In the genomic region with DNA sequence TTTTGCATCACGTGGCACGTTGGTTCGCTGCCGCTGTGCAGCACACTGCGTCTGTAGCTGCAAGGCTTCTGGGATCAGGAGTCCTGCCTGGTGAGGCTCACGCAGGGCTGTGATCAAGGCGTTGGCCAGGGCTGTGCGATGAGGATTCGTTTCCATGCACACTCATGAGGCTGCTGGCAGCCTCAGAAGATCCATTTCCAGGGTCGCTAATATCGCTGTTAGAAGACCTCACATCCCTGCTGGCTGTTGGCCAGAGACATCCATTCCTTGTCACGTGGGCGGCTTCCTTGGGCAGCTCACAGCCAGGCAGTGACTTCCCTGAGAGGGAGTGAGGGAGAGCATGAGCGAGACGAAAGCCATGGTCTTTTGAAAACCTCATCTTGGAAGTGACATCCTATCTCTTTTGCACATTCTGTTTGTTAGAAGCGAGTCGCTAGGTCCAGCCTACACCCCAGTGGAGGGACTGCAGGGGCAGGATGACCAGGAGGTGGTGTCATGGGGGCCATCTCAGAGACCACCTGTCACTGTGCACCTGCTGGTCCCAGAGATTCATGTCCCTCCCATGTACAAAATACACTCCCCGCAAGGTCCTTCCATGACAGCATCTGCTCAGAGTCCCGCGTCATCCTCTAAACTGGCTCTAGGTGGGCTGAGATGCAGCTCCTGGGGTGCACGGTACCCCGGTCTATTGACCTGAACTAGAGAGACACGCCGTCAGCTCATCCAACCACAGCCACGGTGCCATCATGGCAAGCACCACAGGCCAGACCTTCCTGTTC, we compare ENCODE assay signal across 9 cellular contexts. TPM values are rescaled to one million over a fixed set of nuclear protein-coding genes. Genes with fewer than 3 reads are reported as not detected.
A peak's percentile ranks its signal among the peaks of the same experiment; 100 is the strongest.
DNase-seq lines count a peak whose midpoint lies in the region; ATAC-seq, FAIRE-seq and TF ChIP-seq lines count a peak whose summit lies in the region.
"Had no signal": no experiment of that assay in that cellular context is flagged by ENCODE, and none has a peak within 500 bp of the region (broad histone marks: within the 10 kb centered on the region; RNA-seq: fewer than 3 reads in every experiment).

No MANE protein-coding gene starts in this region.

- no peak for TF ChIP-seq RAD21 in K562 (CRISPR knock-in tag; conservative IDR thresholded peaks at IDR 0.05 in 1 of 2, IDR thresholded peaks at IDR 0.05 in 1 of 2)

- H3K36me3 ChIP-seq in K562 (ENCODE audit: control insufficient read depth, insufficient read depth, low read length) (no peaks in the 10 kb centered on the region), subcutaneous abdominal adipose tissue (ENCODE audit: control insufficient read depth in 5 of 5, insufficient read depth in 5 of 5, low read length in 5 of 5) (no peaks in the 10 kb centered on the region)

- H3K4me3 ChIP-seq in K562 (no peak overlapping the region), subcutaneous abdominal adipose tissue (ENCODE audit: low read depth in 1 of 5, low read length in 5 of 5) (peak overlapping the region; percentile 24 to 61 (median 45))

- intact Hi-C loops in K562 (cut with micrococcal nuclease), result no loop called here

- peaks cover 3 to 69% of the 10 kb centered on the region in 2 experiments; a peak in 2 of 5 replicates for H3K27me3 ChIP-seq in K562 (ENCODE audit: control insufficient read depth in 2 of 2, insufficient read depth in 2 of 2, low read length in 2 of 2)
- H3K27me3 ChIP-seq in subcutaneous abdominal adipose tissue (ENCODE audit: control insufficient read depth in 5 of 5, insufficient read depth in 4 of 5, low read length in 5 of 5), result no peaks in the 10 kb centered on the region

- no peaks in the 10 kb centered on the region for H3K9me1 ChIP-seq in K562 (ENCODE audit: control insufficient read depth, insufficient read depth, low read length)

- peak; percentile 30 for DNase-seq in activated CD4-positive, CD25-positive, alpha-beta regulatory T cell treated with anti-CD3 and anti-CD28 coated beads, Interleukin-2, amount 50 U/mL, for 72 hours
- no peak for DNase-seq in K562 (ENCODE audit: extremely low read depth in 1 of 4, low spot score in 3 of 4)
- DNase-seq in islet precursor cell, result peak; percentile 45
- DNase-seq in stimulated activated CD4-positive, alpha-beta T cell treated with anti-CD3 and anti-CD28 coated beads, Interleukin-12 subunit alpha, Interleukin-12 subunit beta, amount 100 ng/mL, for 4 hours, result no peak
- DNase-seq in retina, result no peak
- no peak for DNase-seq in frontal cortex (ENCODE audit: low spot score in 2 of 2)

- H3K9ac ChIP-seq in K562 (ENCODE audit: insufficient read depth in 1 of 2, low read depth in 2 of 2, low read length in 2 of 2), result peak overlapping the region in 1 of 2 experiments; percentile 19; a peak in 1 of 4 replicates
- H3K9ac ChIP-seq in subcutaneous abdominal adipose tissue (ENCODE audit: low read length in 5 of 5), result peak overlapping the region in 3 of 5 donors; percentile 6 to 54 (median 20)

- peaks cover 62% of the 10 kb centered on the region for H4K20me1 ChIP-seq in K562 (replicated peaks; ENCODE audit: control insufficient read depth, insufficient read depth, low read length)

- H2AFZ ChIP-seq in K562 (ENCODE audit: low read depth, low read length), result no peak overlapping the region

- H3K27ac ChIP-seq in K562 (ENCODE audit: extremely low read depth, low read depth, low read length) (no peak overlapping the region), subcutaneous abdominal adipose tissue (ENCODE audit: low read depth, low read length) (no peak overlapping the region)
- H3K27ac ChIP-seq: RWPE1 had no signal

- H3K9me3 ChIP-seq in K562 (replicated peaks; ENCODE audit: control insufficient read depth, insufficient read depth, low read depth, low read length) (no peaks in the 10 kb centered on the region), subcutaneous abdominal adipose tissue (ENCODE audit: control insufficient read depth in 5 of 5, low read length in 5 of 5) (no peaks in the 10 kb centered on the region)

- POLR2A ChIA-PET in K562 (lab: Yijun Ruan, JAX), result interaction anchor here (0.7 kb wide), 1 partner anchor 9 kb away, joined by 4 read pairs; no protein-coding TSS in a partner anchor

- 20% methylated on average over 25 of the region's 25 CpGs for WGBS in K562 (ENCODE audit: insufficient coverage, low coverage, missing lambda C conversion rate)

- no peak overlapping the region for H3K4me2 ChIP-seq in K562 (ENCODE audit: insufficient read depth, low read length)

- no peak for TF ChIP-seq POLR2A in K562 (conservative IDR thresholded peaks at IDR 0.05)

- in situ Hi-C loops in K562 (cut with MboI), result no loop called here

- no peak for TF ChIP-seq CTCF in K562 (IDR thresholded peaks at IDR 0.05 in 2 of 3, conservative IDR thresholded peaks at IDR 0.05 in 1 of 3; ENCODE audit: insufficient read depth in 2 of 3, low read depth in 1 of 3, low read length in 3 of 3)

- no TSS peak for BruUV-seq in K562 (replicated peaks; lab: Mats Ljungman, UMichigan)

- no peak for TF ChIP-seq EP300 in K562 (IDR thresholded peaks at IDR 0.05; ENCODE audit: low read length)

- H3K79me2 ChIP-seq in K562 (ENCODE audit: control insufficient read depth, insufficient read depth, low read length), result no peaks in the 10 kb centered on the region

- CTCF ChIA-PET in K562 (lab: Yijun Ruan, JAX; ENCODE audit: low intra/inter-chr PET ratio), result no interaction called here

- ATAC-seq in activated CD4-positive, CD25-positive, alpha-beta regulatory T cell treated with anti-CD3 and anti-CD28 coated beads, Interleukin-2, amount 50 U/mL, for 24 hours, result no peak
- ATAC-seq in K562, result no peak; the same call in 2 of the 3 replicates

- no peak for FAIRE-seq in K562 (lab: Jason Lieb, UNC)
- no peak for FAIRE-seq in frontal cortex (lab: Jason Lieb, UNC)

- peaks cover 10 to 14% of the 10 kb centered on the region in 2 experiments; a peak in 2 of 5 replicates for H3K4me1 ChIP-seq in K562 (replicated peaks in 1 of 2; ENCODE audit: control insufficient read depth in 2 of 2, insufficient read depth in 2 of 2, low read length in 2 of 2)
- peaks cover 15 to 42% (median 25%) of the 10 kb centered on the region in 5 donors for H3K4me1 ChIP-seq in subcutaneous abdominal adipose tissue (ENCODE audit: control insufficient read depth in 5 of 5, insufficient read depth in 5 of 5, low read length in 5 of 5)

TF ChIP-seq in K562, 482 proteins besides CTCF, POLR2A, EP300 and RAD21 (continues in another document):
- TF ChIP-seq FOXA3 (CRISPR knock-in tag; conservative IDR thresholded peaks at IDR 0.05 in 1 of 2, IDR thresholded peaks at IDR 0.05 in 1 of 2), result no peak
- TF ChIP-seq, protein P1, sequence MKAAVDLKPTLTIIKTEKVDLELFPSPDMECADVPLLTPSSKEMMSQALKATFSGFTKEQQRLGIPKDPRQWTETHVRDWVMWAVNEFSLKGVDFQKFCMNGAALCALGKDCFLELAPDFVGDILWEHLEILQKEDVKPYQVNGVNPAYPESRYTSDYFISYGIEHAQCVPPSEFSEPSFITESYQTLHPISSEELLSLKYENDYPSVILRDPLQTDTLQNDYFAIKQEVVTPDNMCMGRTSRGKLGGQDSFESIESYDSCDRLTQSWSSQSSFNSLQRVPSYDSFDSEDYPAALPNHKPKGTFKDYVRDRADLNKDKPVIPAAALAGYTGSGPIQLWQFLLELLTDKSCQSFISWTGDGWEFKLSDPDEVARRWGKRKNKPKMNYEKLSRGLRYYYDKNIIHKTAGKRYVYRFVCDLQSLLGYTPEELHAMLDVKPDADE (conservative IDR thresholded peaks at IDR 0.05; ENCODE audit: control insufficient read depth, low read depth, low read length), result no peak

RNA-seq across cellular contexts. Expression of gene RGS12, which starts 12.2 kb away (rescaled TPM):
- total RNA-seq in K562 (2011; cell fraction: chromatin; rRNA removed; ENCODE audit: low replicate concordance), result 25.8 and 36.7 TPM in 2 replicates
- total RNA-seq in K562 (2011; cell fraction: nucleolus; rRNA removed), result 16.2 and 16.6 TPM in 2 replicates
- total RNA-seq in K562 (2011; cell fraction: nucleoplasm; rRNA removed), result 13.2 and 16.0 TPM in 2 replicates
- total RNA-seq in K562 (2014; rRNA removed), result 3.6 and 4.7 TPM in 2 replicates
- total RNA-seq in K562 (2014; rRNA removed; fragmentation: Illumina TruSeq; extraction: Trizol), result 5.7 and 6.4 TPM in 2 replicates
- 6.3 and 6.4 TPM in 2 replicates for total RNA-seq in K562 (2015; rRNA removed; fragmentation: Illumina TruSeq; extraction: Trizol)
- total RNA-seq in K562 (2021), result 6.8 and 8.8 TPM in 2 replicates
- polyA plus RNA-seq in K562 (2011; rRNA removed), result 4.3 and 5.8 TPM in 2 replicates
- polyA plus RNA-seq in K562 (2011; cell fraction: cytosol; rRNA removed), result 2.0 and 3.4 TPM in 2 replicates
- 14.7 and 18.5 TPM in 2 replicates for polyA plus RNA-seq in K562 (2011; cell fraction: nucleus; rRNA removed)
- 8.1 and 12.4 TPM in 2 replicates for polyA plus RNA-seq in K562 (2012)
- 5.5 and 6.4 TPM in 2 replicates for polyA plus RNA-seq in K562 (2014; fragmentation: Illumina TruSeq; extraction: Trizol)
- polyA plus RNA-seq in K562 (2014; fragmentation: Nextera tagmentation; extraction: Ambion mirVana), result under 1 TPM; 0.30 to 0.42 TPM
- 4.2 and 5.1 TPM in 2 replicates for polyA plus RNA-seq in K562 (2014; rRNA removed)
- 4.5 and 5.3 TPM in 2 replicates for polyA minus RNA-seq in K562 (2011; rRNA and poly(A)+ RNA removed)
- 6.0 and 15.5 TPM in 2 replicates for polyA minus RNA-seq in K562 (2011; cell fraction: cytosol; rRNA and poly(A)+ RNA removed)
- polyA minus RNA-seq in K562 (2011; cell fraction: nucleus; rRNA and poly(A)+ RNA removed), result 16.2 and 16.4 TPM in 2 replicates
- 72.2 TPM for total RNA-seq in frontal cortex

RNA-seq across cellular contexts. Expression of gene MSANTD1, which starts 56.1 kb away (rescaled TPM):
- 0.37 and 1.5 TPM in 2 replicates for total RNA-seq in K562 (2011; cell fraction: chromatin; rRNA removed; ENCODE audit: low replicate concordance)
- total RNA-seq in K562 (2011; cell fraction: nucleolus; rRNA removed), result 0.53 and 1.0 TPM in 2 replicates
- total RNA-seq in K562 (2011; cell fraction: nucleoplasm; rRNA removed), result 0.23 and 0.51 TPM in 2 replicates
- total RNA-seq in K562 (2014; rRNA removed) (0.12 TPM in 1 of 2 replicates, not detected in the other), K562 (2014; rRNA removed; fragmentation: Illumina TruSeq; extraction: Trizol) (0.04 TPM in 1 of 2 replicates, not detected in the other), K562 (2015; rRNA removed; fragmentation: Illumina TruSeq; extraction: Trizol) (0.07 TPM in 1 of 2 replicates, not detected in the other), K562 (2021) (0.09 TPM in 1 of 2 replicates, not detected in the other), frontal cortex (6.5 TPM)
- polyA plus RNA-seq in K562 (2011; rRNA removed) (not detected in 2 replicates), K562 (2014; fragmentation: Illumina TruSeq; extraction: Trizol) (not detected in 2 replicates), K562 (2014; fragmentation: Nextera tagmentation; extraction: Ambion mirVana) (not detected), K562 (2014; rRNA removed) (not detected in 2 replicates)
- polyA plus RNA-seq in K562 (2011; cell fraction: cytosol; rRNA removed), result 0.01 and 0.09 TPM in 2 replicates
- 0.27 and 0.28 TPM in 2 replicates for polyA plus RNA-seq in K562 (2011; cell fraction: nucleus; rRNA removed)
- 0.05 and 0.29 TPM in 2 replicates for polyA plus RNA-seq in K562 (2012)
- polyA minus RNA-seq in K562 (2011; rRNA and poly(A)+ RNA removed), result not detected in 2 replicates
- polyA minus RNA-seq in K562 (2011; cell fraction: cytosol; rRNA and poly(A)+ RNA removed), result not detected in 2 replicates
- 0.27 and 0.56 TPM in 2 replicates for polyA minus RNA-seq in K562 (2011; cell fraction: nucleus; rRNA and poly(A)+ RNA removed)

Comparison
In these comparisons a context has a peak if more than half of its experiments do, and no peak if none do; other contexts are left out.
1. DNase-seq: peak in activated CD4-positive, CD25-positive, alpha-beta regulatory T cell treated with anti-CD3 and anti-CD28 coated beads, Interleukin-2, amount 50 U/mL, for 72 hours (single experiment) and islet precursor cell (single experiment); none in K562 (0 of 4), stimulated activated CD4-positive, alpha-beta T cell treated with anti-CD3 and anti-CD28 coated beads, Interleukin-12 subunit alpha, Interleukin-12 subunit beta, amount 100 ng/mL, for 4 hours (single experiment), retina (single experiment) and frontal cortex (0 of 2).